Comparison of ENCODE assay signal across 18 cellular contexts in genomic region chr2:149205143-149205542, GRCh38.
A peak's percentile ranks its signal among the peaks of the same experiment; 100 is the strongest.
DNase-seq lines count a peak whose midpoint lies in the region; ATAC-seq, FAIRE-seq and TF ChIP-seq lines count a peak whose summit lies in the region.
"Had no signal": no experiment of that assay in that cellular context is flagged by ENCODE, and none has a peak within 500 bp of the region (broad histone marks: within the 10 kb centered on the region; RNA-seq: fewer than 3 reads in every experiment).

No MANE protein-coding gene starts in this region.

- no peaks in the 10 kb centered on the region for H3K9me2 ChIP-seq in SK-N-SH

- H3K36me3 ChIP-seq in SK-N-SH (replicated peaks in 1 of 2; ENCODE audit: control insufficient read depth in 1 of 2, insufficient read depth in 2 of 2, low read length in 1 of 2) = no peaks in the 10 kb centered on the region
- H3K36me3 ChIP-seq in K562 (ENCODE audit: control insufficient read depth, insufficient read depth, low read length) = no peaks in the 10 kb centered on the region
- H3K36me3 ChIP-seq in trophoblast cell (ENCODE audit: control insufficient read depth in 1 of 2, insufficient read depth in 2 of 2, low read length in 2 of 2) = peaks cover under 1 to 6% of the 10 kb centered on the region in 2 experiments

- H3K4me3 ChIP-seq in SK-N-SH (ENCODE audit: low read depth in 2 of 2, low read length in 1 of 2) (no peak overlapping the region), K562 (no peak overlapping the region), trophoblast cell (ENCODE audit: low read depth, low read length) (no peak overlapping the region)
- H3K4me3 ChIP-seq: A549, GM12878, GM23338 had no signal

- H4K20me1 ChIP-seq in SK-N-SH (ENCODE audit: insufficient read depth) (no peaks in the 10 kb centered on the region), K562 (replicated peaks; ENCODE audit: control insufficient read depth, insufficient read depth, low read length) (no peaks in the 10 kb centered on the region)

- no peak overlapping the region for H3K9ac ChIP-seq in SK-N-SH
- H3K9ac ChIP-seq in K562 (ENCODE audit: insufficient read depth in 1 of 2, low read depth in 2 of 2, low read length in 2 of 2) = no peak overlapping the region
- H3K9ac ChIP-seq in trophoblast cell (ENCODE audit: low read length) = no peak overlapping the region

- no peak for ATAC-seq in SK-N-SH treated with all-trans-retinoic acid at 6 μM for 48 hours
- ATAC-seq in K562 = peak; percentile 28; the same call in 2 of the 3 replicates
- no peak for ATAC-seq in HG02885 (IDR thresholded peaks at IDR 0.05; ENCODE audit: poor library complexity, unreplicated experiment)
- ATAC-seq: A549; CD8-positive, alpha-beta T cell; GM12878; GM23338 had no signal

- in situ Hi-C loops in K562 (cut with MboI) = no loop called here

- H3K27me3 ChIP-seq in SK-N-SH (ENCODE audit: insufficient read depth) (no peaks in the 10 kb centered on the region), K562 (ENCODE audit: control insufficient read depth in 2 of 2, insufficient read depth in 2 of 2, low read length in 2 of 2) (no peaks in the 10 kb centered on the region), trophoblast cell (ENCODE audit: insufficient read depth, low read length) (no peaks in the 10 kb centered on the region)

- no peak overlapping the region for H4K12ac ChIP-seq in trophoblast cell (ENCODE audit: low read depth, low read length)

- TF ChIP-seq EP300 in SK-N-SH (IDR thresholded peaks at IDR 0.05; ENCODE audit: borderline replicate concordance in 1 of 2, low read depth in 1 of 2, low read length in 1 of 2) (no peak), K562 (IDR thresholded peaks at IDR 0.05; ENCODE audit: low read length) (no peak)

- no peak for FAIRE-seq in K562 (lab: Jason Lieb, UNC)
- FAIRE-seq: A549, GM12878, GM18507, HTR-8/SVneo had no signal

- H2AFZ ChIP-seq in SK-N-SH (ENCODE audit: low read depth) (no peak overlapping the region), K562 (ENCODE audit: low read depth, low read length) (no peak overlapping the region), trophoblast cell (ENCODE audit: insufficient read depth, low read length, poor library complexity) (no peak overlapping the region)
- H2AFZ ChIP-seq: GM23338 had no signal

- peak overlapping the region; percentile 14 for H4K8ac ChIP-seq in trophoblast cell (ENCODE audit: low read depth, low read length)

- no peak overlapping the region for H3K4me2 ChIP-seq in SK-N-SH
- no peak overlapping the region for H3K4me2 ChIP-seq in K562 (ENCODE audit: insufficient read depth, low read length)
- H3K4me2 ChIP-seq in trophoblast cell (ENCODE audit: low read length) = no peak overlapping the region
- H3K4me2 ChIP-seq: A549, GM23338 had no signal

- peak overlapping the region; percentile 37 for H2BK12ac ChIP-seq in trophoblast cell (ENCODE audit: low read length)

- no peaks in the 10 kb centered on the region for H3F3A ChIP-seq in SK-N-SH (replicated peaks; ENCODE audit: insufficient read depth)

- H3K18ac ChIP-seq in trophoblast cell (ENCODE audit: low read length) = no peak overlapping the region

- intact Hi-C loops in K562 (cut with micrococcal nuclease) = no loop called here

- H3K79me2 ChIP-seq in SK-N-SH (ENCODE audit: insufficient read depth) = no peaks in the 10 kb centered on the region
- no peaks in the 10 kb centered on the region for H3K79me2 ChIP-seq in K562 (ENCODE audit: control insufficient read depth, insufficient read depth, low read length)
- no peaks in the 10 kb centered on the region for H3K79me2 ChIP-seq in trophoblast cell (ENCODE audit: control insufficient read depth, insufficient read depth, low read length, poor library complexity)

- H3K4me1 ChIP-seq in SK-N-SH (ENCODE audit: control insufficient read depth in 1 of 2, insufficient read depth in 2 of 2, low read depth in 1 of 2, low read length in 1 of 2) = no peaks in the 10 kb centered on the region; a peak in 1 of 4 replicates
- H3K4me1 ChIP-seq in K562 (replicated peaks in 1 of 2; ENCODE audit: control insufficient read depth in 2 of 2, insufficient read depth in 2 of 2, low read length in 2 of 2) = no peaks in the 10 kb centered on the region
- peaks cover 0 to 9% of the 10 kb centered on the region in 2 experiments for H3K4me1 ChIP-seq in trophoblast cell (ENCODE audit: control insufficient read depth in 1 of 2, insufficient read depth in 2 of 2, low read length in 2 of 2)
- H3K4me1 ChIP-seq: A549 had no signal

- TF ChIP-seq CTCF in SK-N-SH (IDR thresholded peaks at IDR 0.05) (no peak), K562 (IDR thresholded peaks at IDR 0.05 in 2 of 3, conservative IDR thresholded peaks at IDR 0.05 in 1 of 3; ENCODE audit: insufficient read depth in 2 of 3, low read depth in 1 of 3, low read length in 3 of 3) (no peak)

- no peak overlapping the region for H2BK5ac ChIP-seq in trophoblast cell (ENCODE audit: low read depth, low read length, poor library complexity)

- H3K79me1 ChIP-seq in trophoblast cell (ENCODE audit: low read length) = peaks cover 5% of the 10 kb centered on the region

- POLR2A ChIA-PET in SK-N-SH (lab: Yijun Ruan, JAX) (no interaction called here), K562 (lab: Yijun Ruan, JAX) (no interaction called here)

- H2BK120ac ChIP-seq in trophoblast cell (ENCODE audit: insufficient read depth, low read length, poor library complexity) = no peak overlapping the region

- H3K4ac ChIP-seq in trophoblast cell (ENCODE audit: low read depth, low read length) = no peak overlapping the region

- WGBS in SK-N-SH (ENCODE audit: low lambda C conversion rate) = 73% methylated on average over 8 of the region's 8 CpGs
- WGBS in K562 (ENCODE audit: insufficient coverage, low coverage, missing lambda C conversion rate) = under 1% methylated on average over 8 of the region's 8 CpGs
- no CpG with 5 or more reads among the region's 8 CpGs for WGBS in trophoblast cell (ENCODE audit: extremely low coverage, insufficient coverage, insufficient read length)

- no peak for TF ChIP-seq POLR2A in K562 (conservative IDR thresholded peaks at IDR 0.05)

- no peak overlapping the region for H2AK5ac ChIP-seq in trophoblast cell (ENCODE audit: low read length)

- H3K9me1 ChIP-seq in K562 (ENCODE audit: control insufficient read depth, insufficient read depth, low read length) = no peaks in the 10 kb centered on the region

- no peak overlapping the region for H3K27ac ChIP-seq in SK-N-SH (ENCODE audit: low read depth in 2 of 2, low read length in 1 of 2)
- H3K27ac ChIP-seq in K562 (ENCODE audit: extremely low read depth, low read depth, low read length) = no peak overlapping the region
- no peak overlapping the region for H3K27ac ChIP-seq in trophoblast cell (ENCODE audit: low read depth, low read length)
- H3K27ac ChIP-seq: A549 had no signal

- H3K23ac ChIP-seq in trophoblast cell (ENCODE audit: low read length) = no peak overlapping the region

- DNase-seq in SK-N-SH (peak; percentile 11), HT-29 (ENCODE audit: low spot score) (peak; percentile 41), K562 (ENCODE audit: extremely low read depth in 1 of 4, low spot score in 3 of 4) (peak in 1 of 4 experiments; percentile 6), trophoblast cell (no peak), mucosa of gallbladder (ENCODE audit: low spot score) (no peak), NCI-H510A (lab: John Stamatoyannopoulos, UW) (no peak)
- DNase-seq: Caco-2; CD8-positive, alpha-beta T cell; H7; IMR-90; KG1 had no signal

- no peak for TF ChIP-seq RAD21 in SK-N-SH (IDR thresholded peaks at IDR 0.05; ENCODE audit: low read length)
- TF ChIP-seq RAD21 in K562 (CRISPR knock-in tag; conservative IDR thresholded peaks at IDR 0.05 in 1 of 2, IDR thresholded peaks at IDR 0.05 in 1 of 2) = no peak

- BruUV-seq in K562 (replicated peaks; lab: Mats Ljungman, UMichigan) = no TSS peak

- CTCF ChIA-PET in SK-N-SH (lab: Yijun Ruan, JAX) = interaction anchor here (1.6 kb wide), 1 partner anchor 16 kb away, joined by 3 read pairs; no protein-coding TSS in a partner anchor
- CTCF ChIA-PET in K562 (lab: Yijun Ruan, JAX; ENCODE audit: low intra/inter-chr PET ratio) = no interaction called here

- peak overlapping the region; percentile 50 for H4K91ac ChIP-seq in trophoblast cell (ENCODE audit: low read depth, low read length)

- peak overlapping the region; percentile 4 for H3K14ac ChIP-seq in trophoblast cell (ENCODE audit: low read length)

- H3K9me3 ChIP-seq in SK-N-SH (no peaks in the 10 kb centered on the region), K562 (replicated peaks; ENCODE audit: control insufficient read depth, insufficient read depth, low read depth, low read length) (no peaks in the 10 kb centered on the region), trophoblast cell (ENCODE audit: insufficient read depth, low read depth, low read length) (no peaks in the 10 kb centered on the region)
- H3K9me3 ChIP-seq: A549, Caco-2 had no signal

TF ChIP-seq in SK-N-SH, 30 proteins besides CTCF, POLR2A, EP300 and RAD21 (continues in another document):
- TF ChIP-seq RCOR1 (IDR thresholded peaks at IDR 0.05; ENCODE audit: low read length) (no peak), RFX5 (IDR thresholded peaks at IDR 0.05; ENCODE audit: low read length) (no peak), GABPA (IDR thresholded peaks at IDR 0.05; ENCODE audit: low read depth) (no peak), JUND (IDR thresholded peaks at IDR 0.05) (no peak), SMC3 (IDR thresholded peaks at IDR 0.05; ENCODE audit: low read depth, low read length) (no peak), ELF1 (IDR thresholded peaks at IDR 0.05) (no peak)

TF ChIP-seq in K562, 482 proteins besides CTCF, POLR2A, EP300 and RAD21 (continues in another document):
- TF ChIP-seq NFIC (IDR thresholded peaks at IDR 0.05) = peak; percentile 54; the same call in 1 of the 2 replicates
- no peak for TF ChIP-seq ZNF133 (CRISPR knock-in tag; IDR thresholded peaks at IDR 0.05)

Comparison
In these comparisons a context has a peak if more than half of its experiments do, and no peak if none do; other contexts are left out.
1. DNase-seq: peak in SK-N-SH (single experiment) and HT-29 (single experiment); none in trophoblast cell (0 of 2), mucosa of gallbladder (single experiment) and NCI-H510A (single experiment).
2. Of the 27 proteins assayed by ChIP-seq in both K562 and SK-N-SH: peak only in K562: NFIC; only in SK-N-SH: none; in both: none; in neither: 26.